Comparison of ENCODE assay signal across 23 cellular contexts in the genomic region with DNA sequence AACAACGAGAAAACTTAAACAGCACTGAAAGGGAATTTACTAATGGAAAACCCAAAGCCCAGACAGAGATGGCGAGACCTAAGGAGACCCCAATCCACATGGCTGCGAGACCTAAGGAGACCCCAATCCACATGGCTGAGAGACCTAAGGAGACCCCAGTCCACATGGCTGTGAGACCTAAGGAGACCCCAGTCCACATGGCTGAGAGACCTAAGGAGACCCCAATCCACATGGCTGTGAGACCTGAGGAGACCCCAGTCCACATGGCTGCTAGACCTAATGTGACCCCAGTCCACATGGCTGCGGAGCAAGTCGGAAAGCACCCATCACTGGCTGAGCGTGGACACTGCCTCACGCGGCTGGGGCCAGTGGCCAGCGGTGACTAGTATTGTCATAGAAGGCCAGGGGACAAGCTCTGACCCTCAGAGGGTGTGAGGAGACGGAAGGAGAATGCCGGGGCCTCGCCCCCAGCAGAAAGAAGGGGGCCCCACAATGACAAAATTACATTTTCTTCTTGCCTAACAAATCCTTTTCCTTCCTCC.
"Had no signal": no experiment of that assay in that cellular context is flagged by ENCODE, and none has a peak within 500 bp of the region (broad histone marks: within the 10 kb centered on the region; RNA-seq: fewer than 3 reads in every experiment).

No MANE protein-coding gene starts in this region.

- H3K9me3 ChIP-seq: prostate gland, testis had no signal

- H3K36me3 ChIP-seq: breast epithelium, esophagus squamous epithelium, lower lobe of right lung, prostate gland, upper lobe of right lung had no signal

- H3K4me1 ChIP-seq: breast epithelium, esophagus squamous epithelium, lower lobe of right lung, prostate gland, testis, upper lobe of right lung had no signal

- DNase-seq: activated CD4-positive, alpha-beta T cell treated with anti-CD3 and anti-CD28 coated beads for 48 hours; activated CD4-positive, CD25-positive, alpha-beta regulatory T cell; activated CD8-positive, alpha-beta memory T cell treated with anti-CD3 and anti-CD28 coated beads, Interleukin-2, amount 50 U/mL, for 4 hours; activated CD8-positive, alpha-beta T cell treated with anti-CD3 and anti-CD28 coated beads, Interleukin-2, amount 10 ng/mL, durations not matched to agents 7 days and 5 days; activated effector memory CD4-positive, alpha-beta T cell treated with Interleukin-2 at 50 U/mL for 16 hours; activated naive CD4-positive, alpha-beta T cell treated with anti-CD3 and anti-CD28 coated beads, Interleukin-2, amount 50 U/mL, for 16 hours; activated T-cell treated with anti-CD3 and anti-CD28 coated beads, Interleukin-2, amount 50 U/mL, for 48 hours; aorta; effector CD8-positive, alpha-beta T cell; esophagus squamous epithelium; hippocampal formation; left colon; lower lobe of right lung; midbrain; stimulated activated CD4-positive, alpha-beta T cell treated with anti-CD3 and anti-CD28 coated beads, Interleukin-4, amount 100 ng/mL, for 1 hour; T-cell; testis; upper lobe of right lung had no signal

- H3K4me3 Mint-ChIP-seq: activated CD8-positive, alpha-beta T cell treated with anti-CD3 and anti-CD28 coated beads, Interleukin-2, amount 10 ng/mL, durations not matched to agents 7 days and 5 days; nephron; T-cell had no signal

- H3K36me3 Mint-ChIP-seq: T-cell had no signal

- H3K4me1 Mint-ChIP-seq: T-cell had no signal

- H3K27me3 ChIP-seq: testis had no signal

- FAIRE-seq: islet of Langerhans had no signal

- H3K27ac ChIP-seq: breast epithelium, esophagus squamous epithelium, lower lobe of right lung, prostate gland, testis, upper lobe of right lung had no signal

- H3K27ac Mint-ChIP-seq: activated CD8-positive, alpha-beta T cell treated with anti-CD3 and anti-CD28 coated beads, Interleukin-2, amount 10 ng/mL, durations not matched to agents 7 days and 5 days; T-cell had no signal

- H3K4me3 ChIP-seq: breast epithelium, esophagus squamous epithelium, lower lobe of right lung, prostate gland, smooth muscle cell, testis, upper lobe of right lung had no signal

- H3K4me2 ChIP-seq: smooth muscle cell had no signal
